Comparison of ENCODE assay signal across 31 cellular contexts in the genomic region with DNA sequence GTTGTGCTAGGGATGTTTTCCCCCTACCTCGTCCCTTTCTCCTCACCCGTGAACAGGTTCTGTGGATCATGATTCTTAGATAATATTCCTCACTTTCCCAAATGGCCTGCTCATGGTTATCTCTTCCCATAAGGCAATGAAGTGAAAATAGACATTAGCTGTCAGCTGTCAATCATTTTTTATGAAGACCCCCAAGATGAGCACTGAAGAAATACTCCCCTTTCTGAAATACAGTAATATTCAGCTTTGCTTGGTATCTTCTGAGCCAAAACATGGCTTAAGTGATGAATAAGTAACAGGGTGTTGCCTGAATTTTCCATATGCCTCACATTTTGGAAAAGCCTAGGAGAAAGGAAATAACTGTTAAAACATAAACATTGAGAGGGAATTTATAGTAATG.
"Had no signal": no experiment of that assay in that cellular context is flagged by ENCODE, and none has a peak within 500 bp of the region (broad histone marks: within the 10 kb centered on the region; RNA-seq: fewer than 3 reads in every experiment).

No MANE protein-coding gene starts in this region.

- H3K27ac Mint-ChIP-seq: activated CD4-positive, alpha-beta memory T cell treated with anti-CD3 and anti-CD28 coated beads for 36 hours; activated CD4-positive, alpha-beta T cell treated with anti-CD3 and anti-CD28 coated beads for 36 hours; activated CD4-positive, alpha-beta T cell treated with anti-CD3 and anti-CD28 coated beads, Interleukin-2, amount 10 ng/mL, durations not matched to agents 24 days and 14 days; activated naive CD8-positive, alpha-beta T cell; activated T-helper 17 cell treated with anti-CD3 and anti-CD28 coated beads, Interleukin-2, amount 50 U/mL, for 72 hours; endodermal cell; T-helper 17 cell; T-helper 2 cell treated with Interferon-gamma antibody and Interleukin-4, amounts not matched to agents 5 μg/mL and 100 μg/mL, for 36 hours had no signal

- H3K4me3 ChIP-seq: body of pancreas, colonic mucosa, dorsolateral prefrontal cortex, gastrocnemius medialis, heart left ventricle had no signal

- H3K4me1 ChIP-seq: body of pancreas, colonic mucosa, gastrocnemius medialis had no signal

- H3K27me3 ChIP-seq: body of pancreas, colonic mucosa, dorsolateral prefrontal cortex, foreskin keratinocyte, gastrocnemius medialis, heart left ventricle had no signal

- H3K36me3 ChIP-seq: colonic mucosa, gastrocnemius medialis, heart left ventricle had no signal

- H3K27me3 Mint-ChIP-seq: activated naive CD8-positive, alpha-beta T cell; activated T-helper 17 cell treated with anti-CD3 and anti-CD28 coated beads, Interleukin-2, amount 50 U/mL, for 72 hours; T-helper 17 cell had no signal

- DNase-seq: activated CD4-positive, alpha-beta memory T cell treated with anti-CD3 and anti-CD28 coated beads for 36 hours; activated CD4-positive, alpha-beta T cell treated with anti-CD3 and anti-CD28 coated beads for 36 hours; activated CD4-positive, alpha-beta T cell treated with anti-CD3 and anti-CD28 coated beads, Interleukin-2, amount 10 ng/mL, durations not matched to agents 24 days and 14 days; activated CD4-positive, CD25-positive, alpha-beta regulatory T cell; activated CD4-positive, CD25-positive, alpha-beta regulatory T cell treated with anti-CD3 and anti-CD28 coated beads, Interleukin-2, amount 50 U/mL, for 72 hours; activated CD8-positive, alpha-beta memory T cell treated with anti-CD3 and anti-CD28 coated beads, Interleukin-2, amount 50 U/mL, for 48 hours; activated effector memory CD4-positive, alpha-beta T cell treated with Interleukin-2 at 50 U/mL for 16 hours; activated gamma-delta T cell treated with Interleukin-2 at 50 U/mL for 16 hours; activated naive CD4-positive, alpha-beta T cell treated with anti-CD3 and anti-CD28 coated beads, Interleukin-2, amount 50 U/mL, for 16 hours; activated naive CD4-positive, alpha-beta T cell treated with Interleukin-2 at 50 U/mL for 16 hours; activated T-cell treated with anti-CD3 and anti-CD28 coated beads for 4 hours; activated T-cell treated with anti-CD3 and anti-CD28 coated beads, Interleukin-2, amount 50 U/mL, for 4 hours; amniotic stem cell; anterior cingulate cortex; caudate nucleus; colonic mucosa; dorsolateral prefrontal cortex; effector memory CD4-positive, alpha-beta T cell; endodermal cell; foreskin keratinocyte; gastrocnemius medialis; glutamatergic neuron; heart left ventricle; T-helper 1 cell; T-helper 17 cell; T1000 had no signal

- H3K36me3 Mint-ChIP-seq: activated CD4-positive, alpha-beta memory T cell treated with anti-CD3 and anti-CD28 coated beads for 36 hours; activated naive CD8-positive, alpha-beta T cell had no signal

- H3K4me3 Mint-ChIP-seq: activated CD4-positive, alpha-beta memory T cell treated with anti-CD3 and anti-CD28 coated beads for 36 hours; activated CD4-positive, alpha-beta T cell treated with anti-CD3 and anti-CD28 coated beads for 36 hours; activated CD4-positive, alpha-beta T cell treated with anti-CD3 and anti-CD28 coated beads, Interleukin-2, amount 10 ng/mL, durations not matched to agents 24 days and 14 days; activated naive CD8-positive, alpha-beta T cell; activated T-cell treated with anti-CD3 and anti-CD28 coated beads, Interleukin-2, amount 50 U/mL, for 4 hours; activated T-helper 17 cell treated with anti-CD3 and anti-CD28 coated beads, Interleukin-2, amount 50 U/mL, for 72 hours; endodermal cell; T-helper 17 cell; T-helper 2 cell treated with Interferon-gamma antibody and Interleukin-4, amounts not matched to agents 5 μg/mL and 100 μg/mL, for 36 hours had no signal

- H3K27ac ChIP-seq: body of pancreas, colonic mucosa, foreskin keratinocyte, gastrocnemius medialis had no signal

- H3K9me3 Mint-ChIP-seq: activated CD4-positive, alpha-beta memory T cell treated with anti-CD3 and anti-CD28 coated beads for 36 hours; activated CD4-positive, alpha-beta T cell treated with anti-CD3 and anti-CD28 coated beads, Interleukin-2, amount 10 ng/mL, durations not matched to agents 24 days and 14 days; activated T-cell treated with anti-CD3 and anti-CD28 coated beads, Interleukin-2, amount 50 U/mL, for 4 hours; activated T-helper 17 cell treated with anti-CD3 and anti-CD28 coated beads, Interleukin-2, amount 50 U/mL, for 72 hours; endodermal cell; T-helper 2 cell treated with Interferon-gamma antibody and Interleukin-4, amounts not matched to agents 5 μg/mL and 100 μg/mL, for 36 hours had no signal

- H3K9me3 ChIP-seq: body of pancreas, colonic mucosa, gastrocnemius medialis, heart left ventricle had no signal

- ATAC-seq: activated CD4-positive, alpha-beta T cell treated with anti-CD3 and anti-CD28 coated beads for 36 hours; activated T-cell treated with anti-CD3 and anti-CD28 coated beads, Interleukin-2, amount 50 U/mL, for 4 hours; activated T-helper 17 cell treated with anti-CD3 and anti-CD28 coated beads, Interleukin-2, amount 50 U/mL, for 72 hours; body of pancreas; esophagus mucosa; foreskin keratinocyte; gastrocnemius medialis; heart left ventricle; T-helper 17 cell had no signal
